1 cellular context compared by ENCODE assay signal in the genomic region with DNA sequence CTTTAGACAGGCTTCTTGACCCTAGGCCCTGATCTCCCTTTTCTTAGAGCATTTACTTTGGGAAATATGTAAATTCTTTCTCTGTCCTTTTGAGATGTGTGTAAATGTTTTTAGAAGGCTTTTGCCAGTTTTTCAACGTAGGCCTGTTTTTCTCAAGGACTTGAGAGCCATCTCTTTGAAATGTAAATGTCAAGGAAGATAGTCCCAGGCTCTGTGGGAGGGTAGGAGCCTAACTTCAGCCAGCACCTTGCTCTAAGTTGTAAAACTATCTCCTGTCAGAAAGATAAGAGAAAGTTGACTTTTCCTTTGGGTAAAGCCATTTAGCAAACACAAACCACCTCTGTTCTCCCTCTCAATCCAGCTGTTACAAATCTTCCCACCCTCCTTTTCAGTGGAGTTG.
A peak's percentile ranks its signal among the peaks of the same experiment; 100 is the strongest.
TF ChIP-seq lines count a peak whose summit lies in the region.

No MANE protein-coding gene starts in this region.

TF ChIP-seq in H1, 55 proteins besides CTCF, POLR2A, EP300 and RAD21 (continued from another document):
- TF ChIP-seq, protein P1, sequence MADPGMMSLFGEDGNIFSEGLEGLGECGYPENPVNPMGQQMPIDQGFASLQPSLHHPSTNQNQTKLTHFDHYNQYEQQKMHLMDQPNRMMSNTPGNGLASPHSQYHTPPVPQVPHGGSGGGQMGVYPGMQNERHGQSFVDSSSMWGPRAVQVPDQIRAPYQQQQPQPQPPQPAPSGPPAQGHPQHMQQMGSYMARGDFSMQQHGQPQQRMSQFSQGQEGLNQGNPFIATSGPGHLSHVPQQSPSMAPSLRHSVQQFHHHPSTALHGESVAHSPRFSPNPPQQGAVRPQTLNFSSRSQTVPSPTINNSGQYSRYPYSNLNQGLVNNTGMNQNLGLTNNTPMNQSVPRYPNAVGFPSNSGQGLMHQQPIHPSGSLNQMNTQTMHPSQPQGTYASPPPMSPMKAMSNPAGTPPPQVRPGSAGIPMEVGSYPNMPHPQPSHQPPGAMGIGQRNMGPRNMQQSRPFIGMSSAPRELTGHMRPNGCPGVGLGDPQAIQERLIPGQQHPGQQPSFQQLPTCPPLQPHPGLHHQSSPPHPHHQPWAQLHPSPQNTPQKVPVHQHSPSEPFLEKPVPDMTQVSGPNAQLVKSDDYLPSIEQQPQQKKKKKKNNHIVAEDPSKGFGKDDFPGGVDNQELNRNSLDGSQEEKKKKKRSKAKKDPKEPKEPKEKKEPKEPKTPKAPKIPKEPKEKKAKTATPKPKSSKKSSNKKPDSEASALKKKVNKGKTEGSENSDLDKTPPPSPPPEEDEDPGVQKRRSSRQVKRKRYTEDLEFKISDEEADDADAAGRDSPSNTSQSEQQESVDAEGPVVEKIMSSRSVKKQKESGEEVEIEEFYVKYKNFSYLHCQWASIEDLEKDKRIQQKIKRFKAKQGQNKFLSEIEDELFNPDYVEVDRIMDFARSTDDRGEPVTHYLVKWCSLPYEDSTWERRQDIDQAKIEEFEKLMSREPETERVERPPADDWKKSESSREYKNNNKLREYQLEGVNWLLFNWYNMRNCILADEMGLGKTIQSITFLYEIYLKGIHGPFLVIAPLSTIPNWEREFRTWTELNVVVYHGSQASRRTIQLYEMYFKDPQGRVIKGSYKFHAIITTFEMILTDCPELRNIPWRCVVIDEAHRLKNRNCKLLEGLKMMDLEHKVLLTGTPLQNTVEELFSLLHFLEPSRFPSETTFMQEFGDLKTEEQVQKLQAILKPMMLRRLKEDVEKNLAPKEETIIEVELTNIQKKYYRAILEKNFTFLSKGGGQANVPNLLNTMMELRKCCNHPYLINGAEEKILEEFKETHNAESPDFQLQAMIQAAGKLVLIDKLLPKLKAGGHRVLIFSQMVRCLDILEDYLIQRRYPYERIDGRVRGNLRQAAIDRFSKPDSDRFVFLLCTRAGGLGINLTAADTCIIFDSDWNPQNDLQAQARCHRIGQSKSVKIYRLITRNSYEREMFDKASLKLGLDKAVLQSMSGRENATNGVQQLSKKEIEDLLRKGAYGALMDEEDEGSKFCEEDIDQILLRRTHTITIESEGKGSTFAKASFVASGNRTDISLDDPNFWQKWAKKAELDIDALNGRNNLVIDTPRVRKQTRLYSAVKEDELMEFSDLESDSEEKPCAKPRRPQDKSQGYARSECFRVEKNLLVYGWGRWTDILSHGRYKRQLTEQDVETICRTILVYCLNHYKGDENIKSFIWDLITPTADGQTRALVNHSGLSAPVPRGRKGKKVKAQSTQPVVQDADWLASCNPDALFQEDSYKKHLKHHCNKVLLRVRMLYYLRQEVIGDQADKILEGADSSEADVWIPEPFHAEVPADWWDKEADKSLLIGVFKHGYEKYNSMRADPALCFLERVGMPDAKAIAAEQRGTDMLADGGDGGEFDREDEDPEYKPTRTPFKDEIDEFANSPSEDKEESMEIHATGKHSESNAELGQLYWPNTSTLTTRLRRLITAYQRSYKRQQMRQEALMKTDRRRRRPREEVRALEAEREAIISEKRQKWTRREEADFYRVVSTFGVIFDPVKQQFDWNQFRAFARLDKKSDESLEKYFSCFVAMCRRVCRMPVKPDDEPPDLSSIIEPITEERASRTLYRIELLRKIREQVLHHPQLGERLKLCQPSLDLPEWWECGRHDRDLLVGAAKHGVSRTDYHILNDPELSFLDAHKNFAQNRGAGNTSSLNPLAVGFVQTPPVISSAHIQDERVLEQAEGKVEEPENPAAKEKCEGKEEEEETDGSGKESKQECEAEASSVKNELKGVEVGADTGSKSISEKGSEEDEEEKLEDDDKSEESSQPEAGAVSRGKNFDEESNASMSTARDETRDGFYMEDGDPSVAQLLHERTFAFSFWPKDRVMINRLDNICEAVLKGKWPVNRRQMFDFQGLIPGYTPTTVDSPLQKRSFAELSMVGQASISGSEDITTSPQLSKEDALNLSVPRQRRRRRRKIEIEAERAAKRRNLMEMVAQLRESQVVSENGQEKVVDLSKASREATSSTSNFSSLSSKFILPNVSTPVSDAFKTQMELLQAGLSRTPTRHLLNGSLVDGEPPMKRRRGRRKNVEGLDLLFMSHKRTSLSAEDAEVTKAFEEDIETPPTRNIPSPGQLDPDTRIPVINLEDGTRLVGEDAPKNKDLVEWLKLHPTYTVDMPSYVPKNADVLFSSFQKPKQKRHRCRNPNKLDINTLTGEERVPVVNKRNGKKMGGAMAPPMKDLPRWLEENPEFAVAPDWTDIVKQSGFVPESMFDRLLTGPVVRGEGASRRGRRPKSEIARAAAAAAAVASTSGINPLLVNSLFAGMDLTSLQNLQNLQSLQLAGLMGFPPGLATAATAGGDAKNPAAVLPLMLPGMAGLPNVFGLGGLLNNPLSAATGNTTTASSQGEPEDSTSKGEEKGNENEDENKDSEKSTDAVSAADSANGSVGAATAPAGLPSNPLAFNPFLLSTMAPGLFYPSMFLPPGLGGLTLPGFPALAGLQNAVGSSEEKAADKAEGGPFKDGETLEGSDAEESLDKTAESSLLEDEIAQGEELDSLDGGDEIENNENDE (IDR thresholded peaks at IDR 0.05; ENCODE audit: insufficient replicate concordance, low read length), result no peak
- TF ChIP-seq POLR2AphosphoS5 (IDR thresholded peaks at IDR 0.05; ENCODE audit: low read depth, low read length), result peak; percentile 24; the same call in 1 of the 2 replicates
- no peak for TF ChIP-seq SUZ12 (IDR thresholded peaks at IDR 0.05; ENCODE audit: low read length)
